19 cellular contexts compared by ENCODE assay signal in genomic region chr4:46894841-46895240, GRCh38. TPM values are rescaled to one million over a fixed set of nuclear protein-coding genes. Genes with fewer than 3 reads are reported as not detected.
"Had no signal": no experiment of that assay in that cellular context is flagged by ENCODE, and none has a peak within 500 bp of the region (broad histone marks: within the 10 kb centered on the region; RNA-seq: fewer than 3 reads in every experiment).

No MANE protein-coding gene starts in this region.

- H3K27ac ChIP-seq: brain microvascular endothelial cell, neutrophil, right atrium auricular region, skin epidermis, stomach, thyroid gland, uterus had no signal

- H3K27ac Mint-ChIP-seq: activated CD4-positive, alpha-beta memory T cell treated with anti-CD3 and anti-CD28 coated beads for 36 hours; activated naive CD8-positive, alpha-beta T cell had no signal

- H3K27me3 Mint-ChIP-seq: activated CD4-positive, alpha-beta memory T cell treated with anti-CD3 and anti-CD28 coated beads for 36 hours; naive B cell had no signal

- H3K4me3 Mint-ChIP-seq: activated CD4-positive, alpha-beta memory T cell treated with anti-CD3 and anti-CD28 coated beads for 36 hours; activated naive CD8-positive, alpha-beta T cell; naive B cell had no signal

- H3K9me3 ChIP-seq: neutrophil, right atrium auricular region, stomach, thyroid gland, uterus had no signal

- H3K36me3 Mint-ChIP-seq: activated CD4-positive, alpha-beta memory T cell treated with anti-CD3 and anti-CD28 coated beads for 36 hours; activated naive CD8-positive, alpha-beta T cell; naive B cell had no signal

- DNase-seq: activated CD4-positive, alpha-beta memory T cell treated with anti-CD3 and anti-CD28 coated beads for 36 hours; activated CD4-positive, alpha-beta T cell treated with anti-CD3 and anti-CD28 coated beads for 1 hour; activated gamma-delta T cell; activated T-cell treated with anti-CD3 and anti-CD28 coated beads, Interleukin-2, amount 50 U/mL, for 48 hours; brain microvascular endothelial cell; dermis blood vessel endothelial cell; erythroblast; hippocampal formation; kidney glomerular epithelial cell; midbrain; naive B cell; stomach; thyroid gland; uterus had no signal

- H3K27me3 ChIP-seq: brain microvascular endothelial cell, neutrophil, right atrium auricular region, stomach, thyroid gland, uterus had no signal

- H3K9me3 Mint-ChIP-seq: activated CD4-positive, alpha-beta memory T cell treated with anti-CD3 and anti-CD28 coated beads for 36 hours had no signal

- H3K4me1 Mint-ChIP-seq: naive B cell had no signal

- H3K4me3 ChIP-seq: right atrium auricular region, skin epidermis, stomach, thyroid gland, uterus had no signal

- H3K36me3 ChIP-seq: brain microvascular endothelial cell, neutrophil, right atrium auricular region, stomach, thyroid gland, uterus had no signal

- H3K4me1 ChIP-seq: right atrium auricular region, stomach, thyroid gland, uterus had no signal

RNA-seq across cellular contexts. Expression of gene COX7B2, which starts 14.2 kb away (rescaled TPM):
- total RNA-seq: activated CD4-positive, alpha-beta memory T cell treated with anti-CD3 and anti-CD28 coated beads for 36 hours; dermis blood vessel endothelial cell; lower leg skin; right atrium auricular region; stomach; thyroid gland; uterus had no signal
- polyA plus RNA-seq: stomach had no signal
